8 cellular contexts compared by ENCODE assay signal in the genomic region with DNA sequence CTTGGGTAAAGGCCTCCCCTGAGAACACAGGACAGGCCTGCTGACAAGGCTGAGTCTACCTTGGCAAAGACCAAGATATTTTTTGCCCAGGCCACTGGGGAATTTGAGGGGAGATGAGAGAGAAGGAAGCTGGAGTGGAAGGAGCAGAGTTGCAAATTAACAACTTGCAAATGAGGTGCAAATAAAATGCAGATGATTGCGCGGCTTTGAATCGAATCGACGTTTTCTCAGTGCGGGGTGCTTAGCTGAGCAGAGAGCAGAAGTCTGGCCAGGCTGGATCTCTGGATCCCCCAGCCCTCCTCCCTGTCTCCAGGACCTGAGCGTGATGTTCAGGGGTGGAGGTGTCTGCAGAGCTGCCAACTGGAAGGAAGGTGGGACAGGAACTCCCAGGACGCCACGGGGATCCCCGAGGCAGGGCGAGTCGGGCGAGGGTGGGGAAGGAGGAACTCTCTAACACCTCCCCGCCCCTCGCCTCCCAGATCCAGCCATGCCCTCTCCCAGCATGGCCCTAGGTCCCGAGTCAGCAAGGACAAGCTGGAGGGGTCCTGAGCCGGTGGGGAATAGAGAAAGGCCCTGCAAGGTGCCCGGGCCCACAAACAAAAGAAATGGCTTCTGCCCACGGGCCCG. TPM values are rescaled to one million over a fixed set of nuclear protein-coding genes. Genes with fewer than 3 reads are reported as not detected.
DNase-seq lines count a peak whose midpoint lies in the region; ATAC-seq, FAIRE-seq and TF ChIP-seq lines count a peak whose summit lies in the region.

No MANE protein-coding gene starts in this region.

- ATAC-seq in GM18867 (IDR thresholded peaks at IDR 0.05; ENCODE audit: unreplicated experiment) (peak; percentile 14), HG03521 (IDR thresholded peaks at IDR 0.05; ENCODE audit: unreplicated experiment) (peak; percentile 6), K562 (peak; percentile 4; the same call in 1 of the 3 replicates), HepG2 (peak; percentile 4), thoracic aorta (ENCODE audit: insufficient number of reproducible peaks, low FRiP score, low read depth) (no peak)

- H3K4me1 ChIP-seq in K562 (replicated peaks in 1 of 2; ENCODE audit: control insufficient read depth in 2 of 2, insufficient read depth in 2 of 2, low read length in 2 of 2) (peaks cover 9 to 20% of the 10 kb centered on the region in 2 experiments; a peak in 3 of 5 replicates), HepG2 (ENCODE audit: insufficient read depth, low read length) (peaks cover 31% of the 10 kb centered on the region), thoracic aorta (ENCODE audit: control insufficient read depth in 1 of 2, low read depth in 2 of 2) (peaks cover 8 to 14% of the 10 kb centered on the region in 2 donors)

- H3K79me2 ChIP-seq in K562 (ENCODE audit: control insufficient read depth, insufficient read depth, low read length): no peaks in the 10 kb centered on the region
- H3K79me2 ChIP-seq in HepG2 (ENCODE audit: insufficient read depth, low read length): no peaks in the 10 kb centered on the region

- POLR2A ChIA-PET in K562 (lab: Yijun Ruan, JAX) (interaction anchor here (0.8 to 1.1 kb wide), 2 partner anchors 110 to 237 kb away, joined by 3 read pairs; a partner anchor contains a TSS), HepG2 (lab: Yijun Ruan, JAX) (interaction anchor here (0.7 to 5.6 kb wide), 21 partner anchors 9 to 220 kb away, joined by 3 to 124 read pairs (median 5); a partner anchor contains a TSS)

- intact Hi-C loops in K562 (cut with micrococcal nuclease) (no loop called here), HepG2 (cut with micrococcal nuclease; ENCODE audit: unreplicated experiment) (no loop called here)

- H4K20me1 ChIP-seq in K562 (replicated peaks; ENCODE audit: control insufficient read depth, insufficient read depth, low read length) (peaks cover 4% of the 10 kb centered on the region), HepG2 (ENCODE audit: insufficient read depth, low read length) (no peaks in the 10 kb centered on the region)

- no peaks in the 10 kb centered on the region for H3K9me1 ChIP-seq in K562 (ENCODE audit: control insufficient read depth, insufficient read depth, low read length)

- H3K4me3 ChIP-seq in K562: peak overlapping the region; percentile 43
- H3K4me3 ChIP-seq in HepG2 (replicated peaks in 1 of 3; ENCODE audit: insufficient read depth in 1 of 3, low read depth in 2 of 3, low read length in 3 of 3): peak overlapping the region; percentile 61 to 85 (median 71)
- H3K4me3 ChIP-seq in thoracic aorta: peak overlapping the region; percentile 88

- H2AFZ ChIP-seq in K562 (ENCODE audit: low read depth, low read length) (peak overlapping the region; percentile 85), HepG2 (ENCODE audit: low read length) (peak overlapping the region; percentile 1)

- FAIRE-seq in K562 (lab: Jason Lieb, UNC) (no peak), HepG2 (lab: Jason Lieb, UNC) (no peak)

- WGBS in K562 (ENCODE audit: insufficient coverage, low coverage, missing lambda C conversion rate): 57% methylated on average over 14 of the region's 20 CpGs
- WGBS in HepG2 (ENCODE audit: low lambda C conversion rate): 58% methylated on average over 20 of the region's 20 CpGs

- H3K9me3 ChIP-seq in K562 (replicated peaks; ENCODE audit: control insufficient read depth, insufficient read depth, low read depth, low read length) (no peaks in the 10 kb centered on the region), HepG2 (ENCODE audit: low read length) (no peaks in the 10 kb centered on the region), thoracic aorta (no peaks in the 10 kb centered on the region)

- CTCF ChIA-PET in K562 (lab: Yijun Ruan, JAX; ENCODE audit: low intra/inter-chr PET ratio): no interaction called here
- CTCF ChIA-PET in HepG2 (lab: Yijun Ruan, JAX; ENCODE audit: low intra/inter-chr PET ratio, low total read pairs): interaction anchor here (1.6 kb wide), 1 partner anchor 38 kb away, joined by 4 read pairs; no protein-coding TSS in a partner anchor

- TF ChIP-seq RAD21 in K562 (CRISPR knock-in tag; conservative IDR thresholded peaks at IDR 0.05 in 1 of 2, IDR thresholded peaks at IDR 0.05 in 1 of 2): no peak
- no peak; the same call in 1 of the 2 replicates for TF ChIP-seq RAD21 in HepG2 (CRISPR knock-in tag; IDR thresholded peaks at IDR 0.05)

- TF ChIP-seq EP300 in K562 (IDR thresholded peaks at IDR 0.05; ENCODE audit: low read length) (no peak), HepG2 (IDR thresholded peaks at IDR 0.05; ENCODE audit: low read depth in 2 of 2, low read length in 2 of 2) (no peak), HepG2 (CRISPR knock-in tag; IDR thresholded peaks at IDR 0.05; ENCODE audit: borderline replicate concordance) (no peak)

- BruUV-seq in K562 (replicated peaks; lab: Mats Ljungman, UMichigan): no TSS peak
- BruUV-seq in HepG2 (replicated peaks; lab: Mats Ljungman, UMichigan): no TSS peak

- H3K9ac ChIP-seq in K562 (ENCODE audit: insufficient read depth in 1 of 2, low read depth in 2 of 2, low read length in 2 of 2) (peak overlapping the region; percentile 56 to 88; a peak in 3 of 4 replicates), HepG2 (ENCODE audit: insufficient read depth, low read depth, low read length) (peak overlapping the region; percentile 51)

- peak in 1 of 4 experiments; percentile 3 for DNase-seq in K562 (ENCODE audit: extremely low read depth in 1 of 4, low spot score in 3 of 4)
- no peak for DNase-seq in HepG2 (ENCODE audit: low spot score)
- DNase-seq in thoracic aorta (ENCODE audit: low spot score): no peak
- DNase-seq in NCI-H446 treated with DMSO at 0.1 percent for 48 hours (lab: John Stamatoyannopoulos, UW): no peak
- no peak for DNase-seq in NCI-H510A treated with DMSO at 0.1 percent for 48 hours (lab: John Stamatoyannopoulos, UW)
- DNase-seq in NCI-H2196 treated with DMSO at 0.1 percent for 48 hours (lab: John Stamatoyannopoulos, UW; ENCODE audit: unreplicated experiment): no peak

- in situ Hi-C loops in K562 (cut with MboI): loop anchor here (10.0 kb wide), 1 partner anchor 384 kb away; no protein-coding TSS in a partner anchor
- in situ Hi-C loops in HepG2 (cut with HindIII; ENCODE audit: extremely low pct_ligation_motif_present, low pct_unique_long_range_greater_than_20kb): loop anchor here (5.0 kb wide), 1 partner anchor 44 kb away; no protein-coding TSS in a partner anchor

- TF ChIP-seq CTCF in K562 (IDR thresholded peaks at IDR 0.05 in 2 of 3, conservative IDR thresholded peaks at IDR 0.05 in 1 of 3; ENCODE audit: insufficient read depth in 2 of 3, low read depth in 1 of 3, low read length in 3 of 3) (no peak), HepG2 (CRISPR knock-in tag; IDR thresholded peaks at IDR 0.05) (no peak), thoracic aorta (IDR thresholded peaks at IDR 0.05) (no peak)

- H3K4me2 ChIP-seq in K562 (ENCODE audit: insufficient read depth, low read length): peak overlapping the region; percentile 73
- peak overlapping the region; percentile 98 for H3K4me2 ChIP-seq in HepG2 (ENCODE audit: low read depth, low read length)

- H3K27me3 ChIP-seq in K562 (ENCODE audit: control insufficient read depth in 2 of 2, insufficient read depth in 2 of 2, low read length in 2 of 2) (peaks cover 0 to 25% of the 10 kb centered on the region in 2 experiments; a peak in 2 of 5 replicates), HepG2 (ENCODE audit: control insufficient read depth in 1 of 2, insufficient read depth in 2 of 2, low read length in 2 of 2) (peaks cover 16 to 70% of the 10 kb centered on the region in 2 experiments), thoracic aorta (replicated peaks; ENCODE audit: insufficient read depth) (no peaks in the 10 kb centered on the region)

- TF ChIP-seq POLR2A in K562 (conservative IDR thresholded peaks at IDR 0.05) (no peak), HepG2 (IDR thresholded peaks at IDR 0.05; ENCODE audit: insufficient read depth in 1 of 2, low read depth in 2 of 2, low read length in 2 of 2) (no peak)

- H3K27ac ChIP-seq in K562 (ENCODE audit: extremely low read depth, low read depth, low read length): no peak overlapping the region
- no peak overlapping the region for H3K27ac ChIP-seq in HepG2 (ENCODE audit: extremely low read length, insufficient read depth, low read length)
- no peak overlapping the region for H3K27ac ChIP-seq in thoracic aorta

- no peaks in the 10 kb centered on the region for H3K36me3 ChIP-seq in K562 (ENCODE audit: control insufficient read depth, insufficient read depth, low read length)
- H3K36me3 ChIP-seq in HepG2 (replicated peaks in 1 of 2; ENCODE audit: control insufficient read depth in 1 of 2, insufficient read depth in 2 of 2, low read length in 2 of 2): no peaks in the 10 kb centered on the region
- H3K36me3 ChIP-seq in thoracic aorta: no peaks in the 10 kb centered on the region

RNA-seq across cellular contexts. Expression of a gene that starts 0.5 kb away (rescaled TPM):
- 0.19 and 1.2 TPM in 2 replicates for total RNA-seq in K562 (2011; cell fraction: chromatin; rRNA removed; ENCODE audit: low replicate concordance)
- total RNA-seq in K562 (2011; cell fraction: nucleolus; rRNA removed): 0.13 and 0.17 TPM in 2 replicates
- 0.23 and 0.37 TPM in 2 replicates for total RNA-seq in K562 (2011; cell fraction: nucleoplasm; rRNA removed)
- total RNA-seq in K562 (2014; rRNA removed) (not detected in 2 replicates), K562 (2014; rRNA removed; fragmentation: Illumina TruSeq; extraction: Trizol) (not detected in 2 replicates), K562 (2015; rRNA removed; fragmentation: Illumina TruSeq; extraction: Trizol) (0.04 TPM in 1 of 2 replicates, not detected in the other), K562 (2021) (0.11 TPM in 1 of 2 replicates, not detected in the other), HepG2 (2016; rRNA removed; fragmentation: Illumina TruSeq; extraction: Trizol) (0.13 and 0.27 TPM in 2 replicates), thoracic aorta (under 1 TPM in 1 of 2 donors, not detected in 1; 0.14 TPM)
- polyA plus RNA-seq in K562 (2011; rRNA removed) (0.05 TPM in 1 of 2 replicates, not detected in the other), K562 (2014; fragmentation: Illumina TruSeq; extraction: Trizol) (0.01 TPM in 1 of 2 replicates, not detected in the other), K562 (2014; fragmentation: Nextera tagmentation; extraction: Ambion mirVana) (not detected), K562 (2014; rRNA removed) (0.07 TPM in 2 replicates), HepG2 (2011; rRNA removed) (0.55 and 0.85 TPM in 2 replicates)
- polyA plus RNA-seq in K562 (2011; cell fraction: cytosol; rRNA removed): 0.01 and 0.06 TPM in 2 replicates
- polyA plus RNA-seq in K562 (2011; cell fraction: nucleus; rRNA removed): 0.93 and 0.94 TPM in 2 replicates
- 0.10 and 0.11 TPM in 2 replicates for polyA plus RNA-seq in K562 (2012)
- polyA minus RNA-seq in K562 (2011; rRNA and poly(A)+ RNA removed): not detected in 2 replicates
- polyA minus RNA-seq in K562 (2011; cell fraction: cytosol; rRNA and poly(A)+ RNA removed): not detected in 2 replicates
- 0.11 and 0.13 TPM in 2 replicates for polyA minus RNA-seq in K562 (2011; cell fraction: nucleus; rRNA and poly(A)+ RNA removed)
- 0.18 TPM in 1 of 2 replicates, not detected in the other for total RNA-seq in HepG2 (2016; cell fraction: cytosol; rRNA removed; fragmentation: Illumina TruSeq; extraction: Trizol; ENCODE audit: low read depth)
- 0.12 and 0.41 TPM in 2 replicates for total RNA-seq in HepG2 (2016; cell fraction: insoluble cytoplasmic fraction; rRNA removed; fragmentation: Illumina TruSeq; extraction: Trizol)
- total RNA-seq in HepG2 (2016; cell fraction: membrane; rRNA removed; fragmentation: Illumina TruSeq; extraction: Trizol): 0.03 and 0.15 TPM in 2 replicates
- 0.47 and 0.65 TPM in 2 replicates for total RNA-seq in HepG2 (2016; cell fraction: nucleus; rRNA removed; fragmentation: Illumina TruSeq; extraction: Trizol)
- polyA plus RNA-seq in HepG2 (2011; cell fraction: cytosol; rRNA removed): 0.13 and 0.21 TPM in 2 replicates
- polyA plus RNA-seq in HepG2 (2011; cell fraction: nucleus; rRNA removed): 7.7 and 8.1 TPM in 2 replicates
- 0.16 and 0.34 TPM in 2 replicates for polyA plus RNA-seq in HepG2 (2012)
- polyA plus RNA-seq in HepG2 (2016; cell fraction: cytosol; fragmentation: Illumina TruSeq; extraction: Trizol; ENCODE audit: low read depth): 0.03 TPM in 2 replicates
- 0.19 and 0.23 TPM in 2 replicates for polyA plus RNA-seq in HepG2 (2016; cell fraction: insoluble cytoplasmic fraction; fragmentation: Illumina TruSeq; extraction: Trizol; ENCODE audit: low read depth)
- 0.05 TPM in 2 replicates for polyA plus RNA-seq in HepG2 (2016; cell fraction: membrane; fragmentation: Illumina TruSeq; extraction: Trizol; ENCODE audit: low read depth)
- polyA plus RNA-seq in HepG2 (2016; cell fraction: nucleus; fragmentation: Illumina TruSeq; extraction: Trizol; ENCODE audit: insufficient read depth, low read depth): 1.6 and 2.9 TPM in 2 replicates
- 0.14 and 3.1 TPM in 2 replicates for polyA minus RNA-seq in HepG2 (2011; rRNA and poly(A)+ RNA removed; ENCODE audit: low replicate concordance)
- 0.20 and 0.44 TPM in 2 replicates for polyA minus RNA-seq in HepG2 (2011; cell fraction: cytosol; rRNA and poly(A)+ RNA removed)
- polyA minus RNA-seq in HepG2 (2011; cell fraction: nucleus; rRNA and poly(A)+ RNA removed): 0.77 and 2.9 TPM in 2 replicates

RNA-seq across cellular contexts. Expression of a gene that starts 20.1 kb away (rescaled TPM):
- total RNA-seq in K562 (2011; cell fraction: chromatin; rRNA removed; ENCODE audit: low replicate concordance): not detected in 2 replicates
- 0.17 TPM in 1 of 2 replicates, not detected in the other for total RNA-seq in K562 (2011; cell fraction: nucleolus; rRNA removed)
- total RNA-seq in K562 (2011; cell fraction: nucleoplasm; rRNA removed): not detected in 2 replicates
- total RNA-seq in K562 (2014; rRNA removed) (not detected in 2 replicates), K562 (2014; rRNA removed; fragmentation: Illumina TruSeq; extraction: Trizol) (not detected in 2 replicates), K562 (2015; rRNA removed; fragmentation: Illumina TruSeq; extraction: Trizol) (not detected in 2 replicates), K562 (2021) (not detected in 2 replicates), HepG2 (2016; rRNA removed; fragmentation: Illumina TruSeq; extraction: Trizol) (not detected in 2 replicates), thoracic aorta (1 to 10 TPM; 1.3 to 2.4 TPM)
- polyA plus RNA-seq in K562 (2011; rRNA removed) (not detected in 2 replicates), K562 (2014; fragmentation: Illumina TruSeq; extraction: Trizol) (not detected in 2 replicates), K562 (2014; fragmentation: Nextera tagmentation; extraction: Ambion mirVana) (not detected), K562 (2014; rRNA removed) (not detected in 2 replicates), HepG2 (2011; rRNA removed) (0.03 TPM in 1 of 2 replicates, not detected in the other)
- polyA plus RNA-seq in K562 (2011; cell fraction: cytosol; rRNA removed): not detected in 2 replicates
- not detected in 2 replicates for polyA plus RNA-seq in K562 (2011; cell fraction: nucleus; rRNA removed)
- 0.03 and 0.04 TPM in 2 replicates for polyA plus RNA-seq in K562 (2012)
- polyA minus RNA-seq in K562 (2011; rRNA and poly(A)+ RNA removed): not detected in 2 replicates
- not detected in 2 replicates for polyA minus RNA-seq in K562 (2011; cell fraction: cytosol; rRNA and poly(A)+ RNA removed)
- not detected in 2 replicates for polyA minus RNA-seq in K562 (2011; cell fraction: nucleus; rRNA and poly(A)+ RNA removed)
- total RNA-seq in HepG2 (2016; cell fraction: cytosol; rRNA removed; fragmentation: Illumina TruSeq; extraction: Trizol; ENCODE audit: low read depth): not detected in 2 replicates
- not detected in 2 replicates for total RNA-seq in HepG2 (2016; cell fraction: insoluble cytoplasmic fraction; rRNA removed; fragmentation: Illumina TruSeq; extraction: Trizol)
- not detected in 2 replicates for total RNA-seq in HepG2 (2016; cell fraction: membrane; rRNA removed; fragmentation: Illumina TruSeq; extraction: Trizol)
- total RNA-seq in HepG2 (2016; cell fraction: nucleus; rRNA removed; fragmentation: Illumina TruSeq; extraction: Trizol): not detected in 2 replicates
- not detected in 2 replicates for polyA plus RNA-seq in HepG2 (2011; cell fraction: cytosol; rRNA removed)
- polyA plus RNA-seq in HepG2 (2011; cell fraction: nucleus; rRNA removed): 0.06 and 0.16 TPM in 2 replicates
- polyA plus RNA-seq in HepG2 (2012): 0.05 TPM in 1 of 2 replicates, not detected in the other
- polyA plus RNA-seq in HepG2 (2016; cell fraction: cytosol; fragmentation: Illumina TruSeq; extraction: Trizol; ENCODE audit: low read depth): not detected in 2 replicates
- not detected in 2 replicates for polyA plus RNA-seq in HepG2 (2016; cell fraction: insoluble cytoplasmic fraction; fragmentation: Illumina TruSeq; extraction: Trizol; ENCODE audit: low read depth)
- not detected in 2 replicates for polyA plus RNA-seq in HepG2 (2016; cell fraction: membrane; fragmentation: Illumina TruSeq; extraction: Trizol; ENCODE audit: low read depth)
- not detected in 2 replicates for polyA plus RNA-seq in HepG2 (2016; cell fraction: nucleus; fragmentation: Illumina TruSeq; extraction: Trizol; ENCODE audit: insufficient read depth, low read depth)
- polyA minus RNA-seq in HepG2 (2011; rRNA and poly(A)+ RNA removed; ENCODE audit: low replicate concordance): 0.16 TPM in 1 of 2 replicates, not detected in the other
- not detected in 2 replicates for polyA minus RNA-seq in HepG2 (2011; cell fraction: cytosol; rRNA and poly(A)+ RNA removed)
- polyA minus RNA-seq in HepG2 (2011; cell fraction: nucleus; rRNA and poly(A)+ RNA removed): not detected in 2 replicates

RNA-seq across cellular contexts. Expression of a gene that starts 42.8 kb away (rescaled TPM):
- total RNA-seq in K562 (2011; cell fraction: chromatin; rRNA removed; ENCODE audit: low replicate concordance): 21.3 and 53.1 TPM in 2 replicates
- 37.5 and 48.6 TPM in 2 replicates for total RNA-seq in K562 (2011; cell fraction: nucleolus; rRNA removed)
- total RNA-seq in K562 (2011; cell fraction: nucleoplasm; rRNA removed): 33.7 and 39.2 TPM in 2 replicates
- 30.4 and 37.6 TPM in 2 replicates for total RNA-seq in K562 (2014; rRNA removed)
- 12.0 and 13.6 TPM in 2 replicates for total RNA-seq in K562 (2014; rRNA removed; fragmentation: Illumina TruSeq; extraction: Trizol)
- 15.9 TPM in 2 replicates for total RNA-seq in K562 (2015; rRNA removed; fragmentation: Illumina TruSeq; extraction: Trizol)
- total RNA-seq in K562 (2021): 55.8 and 60.9 TPM in 2 replicates
- polyA plus RNA-seq in K562 (2011; rRNA removed): 33.8 and 39.5 TPM in 2 replicates
- 53.3 and 74.4 TPM in 2 replicates for polyA plus RNA-seq in K562 (2011; cell fraction: cytosol; rRNA removed)
- polyA plus RNA-seq in K562 (2011; cell fraction: nucleus; rRNA removed): 45.9 and 59.9 TPM in 2 replicates
- polyA plus RNA-seq in K562 (2012): 32.5 and 132 TPM in 2 replicates
- 42.5 and 58.2 TPM in 2 replicates for polyA plus RNA-seq in K562 (2014; fragmentation: Illumina TruSeq; extraction: Trizol)
- 1 to 10 TPM; 3.3 to 6.6 TPM for polyA plus RNA-seq in K562 (2014; fragmentation: Nextera tagmentation; extraction: Ambion mirVana)
- polyA plus RNA-seq in K562 (2014; rRNA removed): 50.1 and 52.8 TPM in 2 replicates
- polyA minus RNA-seq in K562 (2011; rRNA and poly(A)+ RNA removed): 16.1 and 23.4 TPM in 2 replicates
- 30.5 and 32.9 TPM in 2 replicates for polyA minus RNA-seq in K562 (2011; cell fraction: cytosol; rRNA and poly(A)+ RNA removed)
- 16.2 and 19.1 TPM in 2 replicates for polyA minus RNA-seq in K562 (2011; cell fraction: nucleus; rRNA and poly(A)+ RNA removed)
- 118 and 129 TPM in 2 replicates for total RNA-seq in HepG2 (2016; rRNA removed; fragmentation: Illumina TruSeq; extraction: Trizol)
- 29.7 and 32.7 TPM in 2 replicates for total RNA-seq in HepG2 (2016; cell fraction: cytosol; rRNA removed; fragmentation: Illumina TruSeq; extraction: Trizol; ENCODE audit: low read depth)
- 112 and 129 TPM in 2 replicates for total RNA-seq in HepG2 (2016; cell fraction: insoluble cytoplasmic fraction; rRNA removed; fragmentation: Illumina TruSeq; extraction: Trizol)
- total RNA-seq in HepG2 (2016; cell fraction: membrane; rRNA removed; fragmentation: Illumina TruSeq; extraction: Trizol): 38.2 and 39.1 TPM in 2 replicates
- 96.7 and 121 TPM in 2 replicates for total RNA-seq in HepG2 (2016; cell fraction: nucleus; rRNA removed; fragmentation: Illumina TruSeq; extraction: Trizol)
- 272 and 316 TPM in 2 replicates for polyA plus RNA-seq in HepG2 (2011; rRNA removed)
- polyA plus RNA-seq in HepG2 (2011; cell fraction: cytosol; rRNA removed): 238 and 309 TPM in 2 replicates
- 309 TPM in 2 replicates for polyA plus RNA-seq in HepG2 (2011; cell fraction: nucleus; rRNA removed)
- 216 and 286 TPM in 2 replicates for polyA plus RNA-seq in HepG2 (2012)
- polyA plus RNA-seq in HepG2 (2016; cell fraction: cytosol; fragmentation: Illumina TruSeq; extraction: Trizol; ENCODE audit: low read depth): 19.2 and 20.8 TPM in 2 replicates
- polyA plus RNA-seq in HepG2 (2016; cell fraction: insoluble cytoplasmic fraction; fragmentation: Illumina TruSeq; extraction: Trizol; ENCODE audit: low read depth): 122 and 140 TPM in 2 replicates
- 27.1 and 31.0 TPM in 2 replicates for polyA plus RNA-seq in HepG2 (2016; cell fraction: membrane; fragmentation: Illumina TruSeq; extraction: Trizol; ENCODE audit: low read depth)
- polyA plus RNA-seq in HepG2 (2016; cell fraction: nucleus; fragmentation: Illumina TruSeq; extraction: Trizol; ENCODE audit: insufficient read depth, low read depth): 172 and 175 TPM in 2 replicates
- 87.1 and 691 TPM in 2 replicates for polyA minus RNA-seq in HepG2 (2011; rRNA and poly(A)+ RNA removed; ENCODE audit: low replicate concordance)
- polyA minus RNA-seq in HepG2 (2011; cell fraction: cytosol; rRNA and poly(A)+ RNA removed): 204 and 209 TPM in 2 replicates
- 128 and 158 TPM in 2 replicates for polyA minus RNA-seq in HepG2 (2011; cell fraction: nucleus; rRNA and poly(A)+ RNA removed)
- 10 to 100 TPM; 11.4 to 16.9 TPM for total RNA-seq in thoracic aorta
